In genomic region chr12:69598174-69598753, GRCh38 we compare ENCODE assay signal across 29 cellular contexts. TPM values are rescaled to one million over a fixed set of nuclear protein-coding genes. Genes with fewer than 3 reads are reported as not detected.
DNase-seq lines count a peak whose midpoint lies in the region; ATAC-seq and TF ChIP-seq lines count a peak whose summit lies in the region.
"Had no signal": no experiment of that assay in that cellular context is flagged by ENCODE, and none has a peak within 500 bp of the region (broad histone marks: within the 10 kb centered on the region; RNA-seq: fewer than 3 reads in every experiment).

No MANE protein-coding gene starts in this region.

- peaks cover 1% of the 10 kb centered on the region for H3K9me3 Mint-ChIP-seq in activated CD4-positive, alpha-beta memory T cell treated with anti-CD3 and anti-CD28 coated beads for 36 hours
- H3K9me3 Mint-ChIP-seq in activated CD4-positive, alpha-beta memory T cell treated with anti-CD3 and anti-CD28 coated beads, Interleukin-2, amount 10 ng/mL, durations not matched to agents 7 days and 5 days = no peaks in the 10 kb centered on the region

- peak overlapping the region; percentile 33 for H3K27ac Mint-ChIP-seq in activated CD4-positive, alpha-beta memory T cell treated with anti-CD3 and anti-CD28 coated beads for 36 hours
- H3K27ac Mint-ChIP-seq in activated CD4-positive, alpha-beta memory T cell treated with anti-CD3 and anti-CD28 coated beads, Interleukin-2, amount 10 ng/mL, durations not matched to agents 7 days and 5 days = no peak overlapping the region

- no peak for DNase-seq in activated CD4-positive, alpha-beta memory T cell treated with anti-CD3 and anti-CD28 coated beads for 36 hours
- DNase-seq in activated CD4-positive, alpha-beta memory T cell treated with anti-CD3 and anti-CD28 coated beads, Interleukin-2, amount 10 ng/mL, durations not matched to agents 7 days and 5 days = no peak
- DNase-seq in left ventricle myocardium inferior = no peak
- no peak for DNase-seq in right atrium auricular region (ENCODE audit: low spot score)
- DNase-seq in right lobe of liver = no peak
- no peak for DNase-seq in left lung
- DNase-seq: 8988T; AML-193; C1 segment of cervical spinal cord; Calu3; CD8-positive, alpha-beta memory T cell; DMS153; GOT3; HCEC 1CT; KBM-7; MM.1S; NCI-H1048; NCI-H1417 treated with DMSO at 0.1 percent for 48 hours; NCI-H187; NCI-H2227 treated with DMSO at 0.1 percent for 48 hours; NCI-H510A treated with DMSO at 0.1 percent for 48 hours; NCI-H774; NK-92 treated with Interleukin-12 subunit alpha and Interleukin-12 subunit beta, amount 100 ng/mL, for 24 hours; SHP77 treated with DMSO at 0.1 percent for 48 hours had no signal

- peaks cover 67% of the 10 kb centered on the region for H3K36me3 Mint-ChIP-seq in activated CD4-positive, alpha-beta memory T cell treated with anti-CD3 and anti-CD28 coated beads for 36 hours
- peaks cover 78% of the 10 kb centered on the region for H3K36me3 Mint-ChIP-seq in activated CD4-positive, alpha-beta memory T cell treated with anti-CD3 and anti-CD28 coated beads, Interleukin-2, amount 10 ng/mL, durations not matched to agents 7 days and 5 days (ENCODE audit: low read depth)

- H3K9me3 ChIP-seq in left ventricle myocardium inferior (replicated peaks) (no peaks in the 10 kb centered on the region), right atrium auricular region (no peaks in the 10 kb centered on the region), right lobe of liver (no peaks in the 10 kb centered on the region), left lung (no peaks in the 10 kb centered on the region)

- peaks cover 10% of the 10 kb centered on the region for H3K4me1 Mint-ChIP-seq in activated CD4-positive, alpha-beta memory T cell treated with anti-CD3 and anti-CD28 coated beads for 36 hours (ENCODE audit: low read depth)
- H3K4me1 Mint-ChIP-seq in activated CD4-positive, alpha-beta memory T cell treated with anti-CD3 and anti-CD28 coated beads, Interleukin-2, amount 10 ng/mL, durations not matched to agents 7 days and 5 days = peaks cover 6% of the 10 kb centered on the region

- H3K4me3 Mint-ChIP-seq in activated CD4-positive, alpha-beta memory T cell treated with anti-CD3 and anti-CD28 coated beads for 36 hours = no peak overlapping the region
- H3K4me3 Mint-ChIP-seq in activated CD4-positive, alpha-beta memory T cell treated with anti-CD3 and anti-CD28 coated beads, Interleukin-2, amount 10 ng/mL, durations not matched to agents 7 days and 5 days = no peak overlapping the region
- H3K4me3 Mint-ChIP-seq: CD8-positive, alpha-beta memory T cell had no signal

- TF ChIP-seq CTCF in left ventricle myocardium inferior (IDR thresholded peaks at IDR 0.05; ENCODE audit: borderline replicate concordance) (no peak), right atrium auricular region (IDR thresholded peaks at IDR 0.05) (no peak), right lobe of liver (IDR thresholded peaks at IDR 0.05) (no peak), left lung (IDR thresholded peaks at IDR 0.05) (no peak)

- H3K36me3 ChIP-seq in left ventricle myocardium inferior (peaks cover 98% of the 10 kb centered on the region), right atrium auricular region (peaks cover 89% of the 10 kb centered on the region), right lobe of liver (peaks cover 0 to 97% (median 46%) of the 10 kb centered on the region in 4 donors), left lung (peaks cover 23 to 100% of the 10 kb centered on the region in 2 donors)

- H3K27me3 Mint-ChIP-seq in activated CD4-positive, alpha-beta memory T cell treated with anti-CD3 and anti-CD28 coated beads for 36 hours = no peaks in the 10 kb centered on the region
- H3K27me3 Mint-ChIP-seq in activated CD4-positive, alpha-beta memory T cell treated with anti-CD3 and anti-CD28 coated beads, Interleukin-2, amount 10 ng/mL, durations not matched to agents 7 days and 5 days = no peaks in the 10 kb centered on the region
- H3K27me3 Mint-ChIP-seq: CD8-positive, alpha-beta memory T cell had no signal

- POLR2A ChIA-PET in activated CD4-positive, alpha-beta memory T cell treated with anti-CD3 and anti-CD28 coated beads for 36 hours (lab: Charles Lee) = no interaction called here
- POLR2A ChIA-PET in activated CD4-positive, alpha-beta memory T cell treated with anti-CD3 and anti-CD28 coated beads, Interleukin-2, amount 10 ng/mL, durations not matched to agents 7 days and 5 days (lab: Charles Lee) = interaction anchor here (0.8 to 1.3 kb wide), 2 partner anchors 9 to 12 kb away, joined by 3 read pairs; no protein-coding TSS in a partner anchor

- no peak for TF ChIP-seq POLR2A in right lobe of liver (IDR thresholded peaks at IDR 0.05)

- H3K4me1 ChIP-seq in left ventricle myocardium inferior (peaks cover 35% of the 10 kb centered on the region), right atrium auricular region (no peaks in the 10 kb centered on the region), right lobe of liver (no peaks in the 10 kb centered on the region), left lung (no peaks in the 10 kb centered on the region)

- peak overlapping the region; percentile 2 for H3K27ac ChIP-seq in left ventricle myocardium inferior (replicated peaks)
- H3K27ac ChIP-seq in right atrium auricular region = no peak overlapping the region
- H3K27ac ChIP-seq in right lobe of liver = no peak overlapping the region
- H3K27ac ChIP-seq in left lung = no peak overlapping the region
- H3K27ac ChIP-seq: HL-60, RWPE1 had no signal

- H3K27me3 ChIP-seq in left ventricle myocardium inferior (ENCODE audit: low read depth) = no peaks in the 10 kb centered on the region
- H3K27me3 ChIP-seq in right atrium auricular region = no peaks in the 10 kb centered on the region
- no peaks in the 10 kb centered on the region for H3K27me3 ChIP-seq in right lobe of liver
- no peaks in the 10 kb centered on the region for H3K27me3 ChIP-seq in left lung

- 48% methylated on average over 4 of the region's 4 CpGs for WGBS in right lobe of liver (ENCODE audit: insufficient coverage, low coverage, low lambda C conversion rate, missing lambda C conversion rate)

- CTCF ChIA-PET in activated CD4-positive, alpha-beta memory T cell treated with anti-CD3 and anti-CD28 coated beads for 36 hours (lab: Charles Lee) = interaction anchor here (0.9 kb wide), 1 partner anchor 309 kb away, joined by 3 read pairs; no protein-coding TSS in a partner anchor
- CTCF ChIA-PET in activated CD4-positive, alpha-beta memory T cell treated with anti-CD3 and anti-CD28 coated beads, Interleukin-2, amount 10 ng/mL, durations not matched to agents 7 days and 5 days (lab: Charles Lee) = interaction anchor here (1.1 kb wide), 1 partner anchor 28 kb away, joined by 4 read pairs; no protein-coding TSS in a partner anchor

- intact Hi-C loops in activated CD4-positive, alpha-beta memory T cell treated with anti-CD3 and anti-CD28 coated beads for 36 hours (cut with micrococcal nuclease) = no loop called here
- intact Hi-C loops in left ventricle myocardium inferior (cut with micrococcal nuclease) (no loop called here), right lobe of liver (cut with DNase I) (no loop called here), left lung (cut with DNase I) (no loop called here)

- peak in 3 of 4 donors; percentile 37 to 72 (median 39) for ATAC-seq in right lobe of liver
- ATAC-seq in left lung = no peak
- no peak for ATAC-seq in HG03378 (IDR thresholded peaks at IDR 0.05; ENCODE audit: unreplicated experiment)

- H3K4me3 ChIP-seq in left ventricle myocardium inferior = no peak overlapping the region
- no peak overlapping the region for H3K4me3 ChIP-seq in right atrium auricular region
- no peak overlapping the region for H3K4me3 ChIP-seq in right lobe of liver
- no peak overlapping the region for H3K4me3 ChIP-seq in left lung

RNA-seq across cellular contexts. Expression of gene LRRC10, which starts 12.4 kb away (rescaled TPM):
- total RNA-seq in activated CD4-positive, alpha-beta memory T cell treated with anti-CD3 and anti-CD28 coated beads for 36 hours = not detected
- not detected for total RNA-seq in activated CD4-positive, alpha-beta memory T cell treated with anti-CD3 and anti-CD28 coated beads, Interleukin-2, amount 10 ng/mL, durations not matched to agents 7 days and 5 days
- 43.8 TPM for total RNA-seq in left ventricle myocardium inferior
- total RNA-seq in right atrium auricular region = 10 to 100 TPM in 1 of 2 donors, 1 to 10 TPM in 1; 3.1 to 32.4 TPM
- not detected for total RNA-seq in right lobe of liver
- not detected for total RNA-seq in left lung
- total RNA-seq: Calu3; CD8-positive, alpha-beta memory T cell; G401; HT-29 had no signal

RNA-seq across cellular contexts. Expression of gene CCT2, which starts 13.0 kb away (rescaled TPM):
- 100 to 1,000 TPM; 264 to 267 TPM for total RNA-seq in activated CD4-positive, alpha-beta memory T cell treated with anti-CD3 and anti-CD28 coated beads for 36 hours
- total RNA-seq in activated CD4-positive, alpha-beta memory T cell treated with anti-CD3 and anti-CD28 coated beads, Interleukin-2, amount 10 ng/mL, durations not matched to agents 7 days and 5 days = 100 to 1,000 TPM; 131 to 135 TPM
- total RNA-seq in left ventricle myocardium inferior = 91.7 TPM
- 100 to 1,000 TPM in 1 of 2 donors, 10 to 100 TPM in 1; 71.4 to 104 TPM for total RNA-seq in right atrium auricular region
- 10 to 100 TPM; 39.8 to 81.9 (median 54.3) TPM for total RNA-seq in right lobe of liver
- total RNA-seq in left lung = 100 to 1,000 TPM; 115 to 156 TPM

Comparison
In these comparisons a context has a peak if more than half of its experiments do, and no peak if none do; other contexts are left out.
1. ATAC-seq: peak in right lobe of liver (3 of 4); none in left lung (single experiment) and HG03378 (single experiment).
2. RNA of gene LRRC10, which starts 12.4 kb away (total RNA-seq): 43.8 TPM in left ventricle myocardium inferior (single experiment) and 3.1 to 32.4 TPM in right atrium auricular region; not detected in activated CD4-positive, alpha-beta memory T cell treated with anti-CD3 and anti-CD28 coated beads for 36 hours, not detected in activated CD4-positive, alpha-beta memory T cell treated with anti-CD3 and anti-CD28 coated beads, Interleukin-2, amount 10 ng/mL, durations not matched to agents 7 days and 5 days, not detected in right lobe of liver and not detected in left lung; every median in the first group is over 4 times any median in the second.